ENCODE assay signal across 19 cellular contexts in genomic region chr4:135382280-135382679, GRCh38.
DNase-seq lines count a peak whose midpoint lies in the region; ATAC-seq, FAIRE-seq and TF ChIP-seq lines count a peak whose summit lies in the region.
"Had no signal": no experiment of that assay in that cellular context is flagged by ENCODE, and none has a peak within 500 bp of the region (broad histone marks: within the 10 kb centered on the region; RNA-seq: fewer than 3 reads in every experiment).

No MANE protein-coding gene starts in this region.

- H3K4me3 ChIP-seq in GM23338, result no peak overlapping the region
- H3K4me3 ChIP-seq in H1 (ENCODE audit: extremely low read depth in 1 of 4, insufficient read depth in 2 of 4, low read depth in 3 of 4, low read length in 4 of 4), result no peak overlapping the region
- no peak overlapping the region for H3K4me3 ChIP-seq in aorta (ENCODE audit: low read length in 2 of 2)
- H3K4me3 ChIP-seq in SJCRH30, result no peak overlapping the region
- no peak overlapping the region for H3K4me3 ChIP-seq in GM23248

- DNase-seq in GM23338 (ENCODE audit: low spot score) (peak; percentile 9), SK-MEL-5 (ENCODE audit: low read depth, low spot score) (peak; percentile 12), H1 (ENCODE audit: low read depth in 1 of 2, low spot score in 2 of 2) (peak in 1 of 2 experiments; percentile 46), aorta (no peak), SJCRH30 (no peak), GM19239 (ENCODE audit: insufficient read length, low spot score) (no peak), GM23248 (no peak)
- DNase-seq: C1 segment of cervical spinal cord; CD8-positive, alpha-beta memory T cell; DMS53; H7; Kasumi-1; NCI-H1105; NCI-H2081; NCI-H446 treated with DMSO at 0.1 percent for 48 hours; NCI-H748 treated with DMSO at 0.1 percent for 48 hours; Right ventricle myocardium superior; SK-N-SH had no signal

- H3K9me3 ChIP-seq in H1 (ENCODE audit: insufficient read depth in 2 of 2, low read depth in 1 of 2, low read length in 1 of 2), result 0 out of 4 replicates have a peak, but pooled peaks cover 0 to 2% of the 10 kb centered on the region in 2 experiments
- H3K9me3 ChIP-seq in aorta (ENCODE audit: control insufficient read depth, low read length), result no peaks in the 10 kb centered on the region
- no peaks in the 10 kb centered on the region for H3K9me3 ChIP-seq in SJCRH30 (replicated peaks)
- no peaks in the 10 kb centered on the region for H3K9me3 ChIP-seq in GM23248 (ENCODE audit: low read depth)
- H3K9me3 ChIP-seq: SK-N-SH had no signal

- intact Hi-C loops in aorta (cut with DNase I), result no loop called here

- no peak for TF ChIP-seq EP300 in H1 (IDR thresholded peaks at IDR 0.05; ENCODE audit: borderline replicate concordance in 1 of 2, low read depth in 2 of 2, low read length in 2 of 2)

- no peak overlapping the region for H2AK5ac ChIP-seq in H1 (ENCODE audit: low read depth, low read length)

- H3K36me3 ChIP-seq in GM23338 (ENCODE audit: insufficient read depth) (no peaks in the 10 kb centered on the region), H1 (ENCODE audit: control insufficient read depth in 2 of 4, insufficient read depth in 4 of 4, low read length in 3 of 4) (peaks cover 0 to 3% (median 0%) of the 10 kb centered on the region in 4 experiments; a peak in 1 of 8 replicates), aorta (ENCODE audit: control insufficient read depth in 1 of 2, insufficient read depth in 2 of 2, low read length in 1 of 2) (no peaks in the 10 kb centered on the region), SJCRH30 (no peaks in the 10 kb centered on the region), GM23248 (ENCODE audit: low read depth) (no peaks in the 10 kb centered on the region)

- WGBS in H1 (ENCODE audit: extremely low coverage in 1 of 2, insufficient coverage in 1 of 2, insufficient read length in 1 of 2, insufficient replicate concordance in 2 of 2, low coverage in 1 of 2, low lambda C conversion rate in 2 of 2, missing lambda C conversion rate in 1 of 2), 2 experiments, result 85% methylated on average over 3 of the region's 3 CpGs; no CpG with 5 or more reads in 1 of the 2 experiments
- 85 to 90% methylated on average over 3 of the region's 3 CpGs for WGBS in aorta, 2 donors
- 26 to 27% methylated on average over 3 of the region's 3 CpGs for WGBS in GM23248 (ENCODE audit: low coverage in 1 of 2, low lambda C conversion rate in 2 of 2, missing lambda C conversion rate in 2 of 2), 2 experiments

- H3K27ac Mint-ChIP-seq in GM23338, result peak overlapping the region; percentile 72; the same call in 1 of the 2 replicates
- H3K27ac Mint-ChIP-seq: CD8-positive, alpha-beta memory T cell had no signal

- H3K9me3 Mint-ChIP-seq in GM23338, result peaks cover 41% of the 10 kb centered on the region

- H3K4me1 Mint-ChIP-seq in GM23338, result peaks cover 28% of the 10 kb centered on the region
- H3K4me1 Mint-ChIP-seq: CD8-positive, alpha-beta memory T cell had no signal

- TF ChIP-seq POLR2A in H1 (IDR thresholded peaks at IDR 0.05; ENCODE audit: control extremely low read depth in 1 of 2, low read depth in 2 of 2, low read length in 2 of 2), result no peak

- H3K18ac ChIP-seq in H1 (ENCODE audit: extremely low read depth, low read length), result no peak overlapping the region

- no peaks in the 10 kb centered on the region for H3K27me3 ChIP-seq in GM23338 (ENCODE audit: insufficient read depth)
- no peaks in the 10 kb centered on the region for H3K27me3 ChIP-seq in H1 (replicated peaks in 1 of 4; ENCODE audit: control insufficient read depth in 3 of 4, extremely low read depth in 1 of 4, insufficient read depth in 3 of 4, low read length in 3 of 4)
- H3K27me3 ChIP-seq in aorta (ENCODE audit: control insufficient read depth in 1 of 2, insufficient read depth in 2 of 2, low read length in 1 of 2), result no peaks in the 10 kb centered on the region
- no peaks in the 10 kb centered on the region for H3K27me3 ChIP-seq in SJCRH30
- H3K27me3 ChIP-seq in GM23248 (replicated peaks; ENCODE audit: insufficient read depth), result no peaks in the 10 kb centered on the region

- H3K79me2 ChIP-seq in GM23338 (replicated peaks; ENCODE audit: insufficient read depth) (no peaks in the 10 kb centered on the region), H1 (ENCODE audit: control insufficient read depth in 1 of 2, insufficient read depth in 2 of 2, low read length in 2 of 2) (no peaks in the 10 kb centered on the region), GM23248 (ENCODE audit: insufficient read depth) (no peaks in the 10 kb centered on the region)

- H3K4ac ChIP-seq in H1 (replicated peaks; ENCODE audit: insufficient read length, low read depth, low read length), result peak overlapping the region; percentile 40

- H3K36me3 Mint-ChIP-seq in GM23338 (ENCODE audit: low read depth), result peaks cover 60% of the 10 kb centered on the region
- H3K36me3 Mint-ChIP-seq: CD8-positive, alpha-beta memory T cell had no signal

- H3K14ac ChIP-seq in H1 (ENCODE audit: insufficient read length), result no peak overlapping the region

- peak overlapping the region; percentile 56 for H4K91ac ChIP-seq in H1 (replicated peaks; ENCODE audit: insufficient read length, low read length)

- TF ChIP-seq RAD21 in H1 (IDR thresholded peaks at IDR 0.05 in 1 of 2, conservative IDR thresholded peaks at IDR 0.05 in 1 of 2; ENCODE audit: low read depth in 2 of 2, low read length in 2 of 2), result no peak

- H2BK12ac ChIP-seq in H1 (ENCODE audit: low read depth, low read length), result peak overlapping the region; percentile 88; the same call in 1 of the 2 replicates

- no peaks in the 10 kb centered on the region for H4K20me1 ChIP-seq in GM23338 (replicated peaks; ENCODE audit: insufficient read depth)
- no peaks in the 10 kb centered on the region for H4K20me1 ChIP-seq in H1 (replicated peaks in 1 of 2; ENCODE audit: control insufficient read depth in 1 of 2, insufficient read depth in 2 of 2, low read length in 2 of 2)
- H4K20me1 ChIP-seq in GM23248 (ENCODE audit: insufficient read depth), result no peaks in the 10 kb centered on the region

- CTCF ChIA-PET in H1 (lab: Charles Lee; ENCODE audit: partially characterized antibody), result interaction anchor here (1.2 to 3.6 kb wide), 2 partner anchors 10 to 39 kb away, joined by 3 to 27 read pairs; no protein-coding TSS in a partner anchor

- H3K4me3 Mint-ChIP-seq in GM23338, result no peak overlapping the region
- H3K4me3 Mint-ChIP-seq: CD8-positive, alpha-beta memory T cell had no signal

- H2BK20ac ChIP-seq in H1 (ENCODE audit: low read length), result peak overlapping the region; percentile 82; the same call in 1 of the 2 replicates

- no peak overlapping the region; the same call in 1 of the 2 replicates for H2BK15ac ChIP-seq in H1 (ENCODE audit: low read length)

- ATAC-seq in GM23338, result peak; percentile 52; the same call in 1 of the 3 replicates
- peak; percentile 46 for ATAC-seq in aorta (ENCODE audit: low FRiP score)

- H4K8ac ChIP-seq in H1 (ENCODE audit: extremely low read depth, insufficient read depth, low read length), result no peak overlapping the region

- H3K9ac ChIP-seq in H1 (replicated peaks in 1 of 4; ENCODE audit: extremely low read depth in 1 of 4, low read depth in 3 of 4, low read length in 3 of 4), result no peak overlapping the region
- no peak overlapping the region for H3K9ac ChIP-seq in GM23248
- H3K9ac ChIP-seq: SK-N-SH had no signal

- no peak for FAIRE-seq in H1 (lab: Jason Lieb, UNC)
- no peak for FAIRE-seq in GM19239 (lab: Jason Lieb, UNC)
- FAIRE-seq: RCC 7860 had no signal

- no peak overlapping the region for H4K5ac ChIP-seq in H1 (ENCODE audit: insufficient read length, low read depth, low read length)

- H3K9me2 ChIP-seq in GM23338 (ENCODE audit: insufficient read depth) (no peaks in the 10 kb centered on the region), GM23248 (ENCODE audit: insufficient read depth) (no peaks in the 10 kb centered on the region)
- H3K9me2 ChIP-seq: SK-N-SH had no signal

- no peaks in the 10 kb centered on the region; the same call in 1 of the 2 replicates for H3K23me2 ChIP-seq in H1 (ENCODE audit: low read depth, low read length)

- H2BK5ac ChIP-seq in H1 (ENCODE audit: low read depth, low read length), result peak overlapping the region; percentile 69; the same call in 1 of the 2 replicates

- H3K27me3 Mint-ChIP-seq in GM23338 (ENCODE audit: insufficient read depth, low read depth, poor library complexity), result no peaks in the 10 kb centered on the region

- TF ChIP-seq CTCF in GM23338 (conservative IDR thresholded peaks at IDR 0.05; ENCODE audit: low read depth in 2 of 2) (no peak), H1 (IDR thresholded peaks at IDR 0.05; ENCODE audit: control extremely low read depth in 1 of 3, insufficient read depth in 1 of 3, low read depth in 1 of 3, low read length in 3 of 3) (no peak)

- H3F3A ChIP-seq in GM23338 (replicated peaks; ENCODE audit: low read depth) (no peaks in the 10 kb centered on the region), GM23248 (ENCODE audit: insufficient read depth) (no peaks in the 10 kb centered on the region)

- H3K56ac ChIP-seq in H1 (replicated peaks; ENCODE audit: insufficient read length, low read depth, low read length), result no peak overlapping the region

- H3K4me1 ChIP-seq in GM23338 (ENCODE audit: insufficient read depth) (peaks cover 33% of the 10 kb centered on the region), H1 (replicated peaks in 1 of 4; ENCODE audit: control insufficient read depth in 3 of 4, insufficient read depth in 4 of 4, low read length in 3 of 4) (peaks cover 0 to 16% (median 3%) of the 10 kb centered on the region in 4 experiments; a peak in 3 of 7 replicates), aorta (ENCODE audit: control insufficient read depth in 1 of 2, insufficient read depth in 2 of 2, low read length in 2 of 2) (no peaks in the 10 kb centered on the region), SJCRH30 (no peaks in the 10 kb centered on the region), GM23248 (ENCODE audit: insufficient read depth) (no peaks in the 10 kb centered on the region)

- POLR2A ChIA-PET in H1 (lab: Charles Lee; ENCODE audit: partially characterized antibody), result no interaction called here

- peak overlapping the region; percentile 59 for H2BK120ac ChIP-seq in H1 (replicated peaks; ENCODE audit: low read depth, low read length)

- H2AFZ ChIP-seq in GM23338 (peak overlapping the region; percentile 39; the same call in 1 of the 2 replicates), H1 (ENCODE audit: low read length) (no peak overlapping the region; the same call in 1 of the 2 replicates), GM23248 (no peak overlapping the region)

- no peak overlapping the region for H3K23ac ChIP-seq in H1 (ENCODE audit: insufficient read length)

- in situ Hi-C loops in SK-MEL-5 (cut with HindIII; ENCODE audit: low pct_unique_long_range_greater_than_20kb, low sequenced_read_pairs), result no loop called here
- in situ Hi-C loops in GM23248 (cut with MboI), result no loop called here

- H3K4me2 ChIP-seq in GM23338 (no peak overlapping the region), H1 (ENCODE audit: insufficient read depth in 1 of 2, low read depth in 2 of 2, low read length in 2 of 2) (no peak overlapping the region), GM23248 (ENCODE audit: unreplicated experiment) (no peak overlapping the region)
- H3K4me2 ChIP-seq: SK-N-SH had no signal

- H3K79me1 ChIP-seq in H1 (ENCODE audit: low read depth, low read length), result no peaks in the 10 kb centered on the region

- H3K27ac ChIP-seq in GM23338 (ENCODE audit: low read depth), result no peak overlapping the region
- H3K27ac ChIP-seq in H1 (ENCODE audit: low read depth, low read length), result no peak overlapping the region
- H3K27ac ChIP-seq in aorta (ENCODE audit: low read depth in 1 of 2, low read length in 2 of 2), result no peak overlapping the region
- H3K27ac ChIP-seq in SJCRH30, result no peak overlapping the region
- no peak overlapping the region for H3K27ac ChIP-seq in GM23248

Comparison
In these comparisons a context has a peak if more than half of its experiments do, and no peak if none do; other contexts are left out.
1. DNase-seq: peak in GM23338 (single experiment) and SK-MEL-5 (single experiment); none in aorta (0 of 2), SJCRH30 (0 of 2), GM19239 (single experiment) and GM23248 (single experiment).